Comparison of ENCODE assay signal across 8 cellular contexts in the genomic region with DNA sequence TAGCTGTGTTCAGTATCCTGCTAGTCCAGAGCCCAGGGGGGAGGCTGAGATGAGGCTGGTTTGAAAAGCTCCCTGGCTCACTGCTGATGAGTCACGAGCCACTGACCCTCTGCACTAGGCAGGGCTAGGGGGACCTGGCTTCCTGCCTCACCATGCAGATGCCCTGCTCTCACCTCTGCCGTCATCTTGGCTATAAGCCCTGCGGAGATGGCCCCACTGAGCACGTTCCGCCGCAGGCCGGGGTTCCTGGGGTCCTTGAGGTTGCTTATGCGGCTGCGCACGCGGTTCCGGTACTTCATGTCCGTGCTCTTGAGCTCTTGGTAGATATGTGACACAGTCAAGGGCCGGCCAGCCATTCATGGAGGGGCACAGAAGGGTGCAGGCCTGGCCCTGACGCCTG. TPM values are rescaled to one million over a fixed set of nuclear protein-coding genes. Genes with fewer than 3 reads are reported as not detected.
DNase-seq lines count a peak whose midpoint lies in the region; ATAC-seq and TF ChIP-seq lines count a peak whose summit lies in the region.
"Had no signal": no experiment of that assay in that cellular context is flagged by ENCODE, and none has a peak within 500 bp of the region (broad histone marks: within the 10 kb centered on the region; RNA-seq: fewer than 3 reads in every experiment).

No MANE protein-coding gene starts in this region.

- H3K27me3 ChIP-seq in muscle layer of duodenum (ENCODE audit: low read depth, low read length) (no peaks in the 10 kb centered on the region), aorta (ENCODE audit: control insufficient read depth in 1 of 2, insufficient read depth in 2 of 2, low read length in 1 of 2) (no peaks in the 10 kb centered on the region)

- ATAC-seq in aorta (ENCODE audit: low FRiP score) (peak; percentile 71), HG03097 (IDR thresholded peaks at IDR 0.05; ENCODE audit: low FRiP score, unreplicated experiment) (no peak)

- DNase-seq in SHP77 treated with DMSO at 0.1 percent for 48 hours (lab: John Stamatoyannopoulos, UW) (peak; percentile 20), fibroblast of pulmonary artery (ENCODE audit: low read depth) (peak; percentile 80), aorta (peak; percentile 59 to 79), GDM1 (lab: John Stamatoyannopoulos, UW) (no peak)
- no peak for DNase-seq in stimulated activated CD4-positive, alpha-beta T cell treated with anti-CD3 and anti-CD28 coated beads, Interleukin-15, amount 100 ng/mL, for 24 hours
- DNase-seq: activated naive CD4-positive, alpha-beta T cell treated with Interleukin-2 at 50 U/mL for 16 hours had no signal

- intact Hi-C loops in aorta (cut with DNase I), result no loop called here

- H3K4me1 ChIP-seq in muscle layer of duodenum (ENCODE audit: control insufficient read depth in 1 of 2, insufficient read depth in 2 of 2, low read length in 2 of 2) (peaks cover 3 to 10% of the 10 kb centered on the region in 2 donors), aorta (ENCODE audit: control insufficient read depth in 1 of 2, insufficient read depth in 2 of 2, low read length in 2 of 2) (no peaks in the 10 kb centered on the region)

- no peaks in the 10 kb centered on the region for H3K9me3 ChIP-seq in muscle layer of duodenum (ENCODE audit: control insufficient read depth in 1 of 2, low read length in 2 of 2)
- H3K9me3 ChIP-seq in aorta (ENCODE audit: control insufficient read depth, low read length), result no peaks in the 10 kb centered on the region

- 91 to 92% methylated on average over 15 of the region's 15 CpGs for WGBS in aorta, 2 donors

- TF ChIP-seq CTCF in fibroblast of pulmonary artery (IDR thresholded peaks at IDR 0.05; ENCODE audit: low read length, missing control alignments), result no peak

- peak overlapping the region; percentile 4 for H3K4me3 ChIP-seq in fibroblast of pulmonary artery (replicated peaks; ENCODE audit: low read depth, low read length)
- no peak overlapping the region for H3K4me3 ChIP-seq in muscle layer of duodenum (ENCODE audit: low read depth in 1 of 2, low read length in 2 of 2)
- H3K4me3 ChIP-seq in aorta (ENCODE audit: low read length in 2 of 2), result no peak overlapping the region

- H3K27ac ChIP-seq in muscle layer of duodenum (ENCODE audit: low read length) (peak overlapping the region; percentile 86), aorta (ENCODE audit: low read depth in 1 of 2, low read length in 2 of 2) (no peak overlapping the region)

- H3K36me3 ChIP-seq in muscle layer of duodenum (ENCODE audit: control insufficient read depth in 1 of 2, insufficient read depth in 2 of 2, low read length in 2 of 2), result peaks cover 4 to 10% of the 10 kb centered on the region in 2 donors
- H3K36me3 ChIP-seq in aorta (ENCODE audit: control insufficient read depth in 1 of 2, insufficient read depth in 2 of 2, low read length in 1 of 2), result peaks cover 0 to 2% of the 10 kb centered on the region in 2 donors

RNA-seq across cellular contexts. Expression of a gene that starts 24.1 kb away (rescaled TPM):
- total RNA-seq in aorta, result 10 to 100 TPM; 12.5 to 35.4 TPM
- polyA plus RNA-seq in aorta, result 1 to 10 TPM; 3.6 to 5.1 TPM

RNA-seq across cellular contexts. Expression of a gene that starts 30.8 kb away (rescaled TPM):
- total RNA-seq in aorta, result 10 to 100 TPM; 25.7 to 51.3 TPM
- 10 to 100 TPM; 31.2 to 37.3 TPM for polyA plus RNA-seq in aorta

RNA-seq across cellular contexts. Expression of a gene that starts 49.6 kb away (rescaled TPM):
- 100 to 1,000 TPM; 113 to 120 TPM for total RNA-seq in aorta
- polyA plus RNA-seq in aorta, result 10 to 100 TPM; 56.6 to 69.1 TPM

Comparison
In these comparisons a context has a peak if more than half of its experiments do, and no peak if none do; other contexts are left out.
1. DNase-seq: peak in SHP77 treated with DMSO at 0.1 percent for 48 hours (single experiment), fibroblast of pulmonary artery (single experiment) and aorta (2 of 2); none in stimulated activated CD4-positive, alpha-beta T cell treated with anti-CD3 and anti-CD28 coated beads, Interleukin-15, amount 100 ng/mL, for 24 hours (single experiment) and GDM1 (single experiment).